In the genomic region with DNA sequence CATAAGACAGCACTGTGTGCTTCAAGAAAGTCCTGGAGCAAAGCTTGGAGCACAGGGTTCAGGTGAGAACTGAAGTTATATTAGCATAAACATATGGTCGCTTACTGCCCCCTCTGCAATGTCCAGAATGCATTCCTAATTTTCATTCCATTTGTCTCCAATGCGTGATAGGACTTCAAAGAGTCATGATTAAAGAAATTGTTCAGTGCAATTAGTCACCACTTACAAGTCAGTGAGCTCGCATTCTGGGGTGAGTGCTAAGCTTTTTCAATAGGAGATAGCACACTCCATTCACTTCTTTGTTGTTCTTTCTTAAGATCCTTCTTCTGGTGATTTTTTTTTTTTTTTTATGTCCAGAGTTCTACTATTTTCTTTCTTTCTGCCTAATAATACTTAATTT, we compare ENCODE assay signal across 25 cellular contexts.
A peak's percentile ranks its signal among the peaks of the same experiment; 100 is the strongest.
DNase-seq lines count a peak whose midpoint lies in the region; ATAC-seq, FAIRE-seq and TF ChIP-seq lines count a peak whose summit lies in the region.
"Had no signal": no experiment of that assay in that cellular context is flagged by ENCODE, and none has a peak within 500 bp of the region (broad histone marks: within the 10 kb centered on the region; RNA-seq: fewer than 3 reads in every experiment).

No MANE protein-coding gene starts in this region.

- H3K36me3 Mint-ChIP-seq in astrocyte (ENCODE audit: low read depth, unreplicated experiment), result no peaks in the 10 kb centered on the region
- H3K36me3 Mint-ChIP-seq: activated naive CD4-positive, alpha-beta T cell treated with anti-CD3 and anti-CD28 coated beads, Interleukin-2, amount 50 U/mL, for 24 hours had no signal

- intact Hi-C loops in upper lobe of right lung (cut with DNase I), result no loop called here

- H2AFZ ChIP-seq in astrocyte (ENCODE audit: low read depth, low read length), result no peak overlapping the region

- H3K4me1 Mint-ChIP-seq in astrocyte (ENCODE audit: low read depth, unreplicated experiment), result no peaks in the 10 kb centered on the region
- H3K4me1 Mint-ChIP-seq: activated B cell treated with CpG ODN at 0.5 μM for 24 hours; activated naive CD4-positive, alpha-beta T cell treated with anti-CD3 and anti-CD28 coated beads, Interleukin-2, amount 50 U/mL, for 24 hours had no signal

- TF ChIP-seq CTCF in astrocyte (IDR thresholded peaks at IDR 0.05; ENCODE audit: insufficient read depth, low read depth, low read length) (no peak), foreskin keratinocyte (conservative IDR thresholded peaks at IDR 0.05) (no peak), upper lobe of right lung (IDR thresholded peaks at IDR 0.05) (no peak)

- no peak overlapping the region for H3K4me3 Mint-ChIP-seq in astrocyte (ENCODE audit: unreplicated experiment)
- H3K4me3 Mint-ChIP-seq: activated B cell treated with CpG ODN at 0.5 μM for 24 hours; activated naive CD4-positive, alpha-beta T cell treated with anti-CD3 and anti-CD28 coated beads, Interleukin-2, amount 50 U/mL, for 24 hours; activated T-helper 1 cell treated with anti-CD3 and anti-CD28 coated beads, Interleukin-12 subunit alpha, Interleukin-12 subunit beta, Interleukin-2, Interleukin-4 antibody, amounts not matched to agents 30 ng/mL and 10 ng/mL and 1 ng/mL, durations not matched to agents 14 hours and 24 hours and 36 hours had no signal

- H4K20me1 ChIP-seq in astrocyte (ENCODE audit: insufficient read depth, low read length), result no peaks in the 10 kb centered on the region

- H3K4me2 ChIP-seq in astrocyte (ENCODE audit: low read length), result peak overlapping the region; percentile 7
- H3K4me2 ChIP-seq: A549 had no signal

- peak; percentile 13 for DNase-seq in Daoy (ENCODE audit: low read depth)
- peak; percentile 34 for DNase-seq in LHCN-M2 (ENCODE audit: low read depth)
- DNase-seq in astrocyte (ENCODE audit: low read depth), result peak; percentile 92
- peak in 1 of 2 donors; percentile 11 for DNase-seq in foreskin keratinocyte
- DNase-seq in NCI-H1092 treated with DMSO at 0.1 percent for 48 hours (lab: John Stamatoyannopoulos, UW), result no peak
- DNase-seq in upper lobe of right lung, result no peak
- DNase-seq in dermis blood vessel endothelial cell, result no peak
- DNase-seq: activated B cell treated with CpG ODN at 0.5 μM for 24 hours; aorta; BE2C; effector CD4-positive, alpha-beta T cell; erythroblast; kidney; NCI-H1105; NCI-H1930; NCI-H345; NCI-H748 treated with DMSO at 0.1 percent for 48 hours; Right ventricle myocardium superior; upper lobe of left lung had no signal

- no peak overlapping the region for H3K9ac ChIP-seq in astrocyte (ENCODE audit: low read length)

- FAIRE-seq in astrocyte (lab: Jason Lieb, UNC), result no peak
- FAIRE-seq: A549, HepG2 had no signal

- H3K27me3 ChIP-seq in astrocyte (ENCODE audit: insufficient read depth, low read length) (no peaks in the 10 kb centered on the region), foreskin keratinocyte (peaks cover 12% of the 10 kb centered on the region), upper lobe of right lung (no peaks in the 10 kb centered on the region)
- H3K27me3 ChIP-seq: BE2C, upper lobe of left lung had no signal

- no peak overlapping the region for H3K27ac Mint-ChIP-seq in astrocyte (ENCODE audit: unreplicated experiment)
- H3K27ac Mint-ChIP-seq: activated B cell treated with CpG ODN at 0.5 μM for 24 hours; activated naive CD4-positive, alpha-beta T cell treated with anti-CD3 and anti-CD28 coated beads, Interleukin-2, amount 50 U/mL, for 24 hours; activated T-helper 1 cell treated with anti-CD3 and anti-CD28 coated beads, Interleukin-12 subunit alpha, Interleukin-12 subunit beta, Interleukin-2, Interleukin-4 antibody, amounts not matched to agents 30 ng/mL and 10 ng/mL and 1 ng/mL, durations not matched to agents 14 hours and 24 hours and 36 hours had no signal

- peak; percentile 57 for ATAC-seq in foreskin keratinocyte
- no peak for ATAC-seq in GM21390 (IDR thresholded peaks at IDR 0.05; ENCODE audit: unreplicated experiment)
- ATAC-seq in upper lobe of right lung, result no peak
- ATAC-seq: A549, HepG2 had no signal

- H3K9me3 ChIP-seq in astrocyte (ENCODE audit: insufficient read depth, low read depth, low read length) (no peaks in the 10 kb centered on the region), upper lobe of right lung (no peaks in the 10 kb centered on the region)
- H3K9me3 ChIP-seq: A549, BE2C, upper lobe of left lung had no signal

- H3K4me1 ChIP-seq in astrocyte (ENCODE audit: insufficient read depth, low read length) (peaks cover 4% of the 10 kb centered on the region), foreskin keratinocyte (no peaks in the 10 kb centered on the region), upper lobe of right lung (no peaks in the 10 kb centered on the region)
- H3K4me1 ChIP-seq: A549, upper lobe of left lung had no signal

- H3K9me3 Mint-ChIP-seq in astrocyte (ENCODE audit: unreplicated experiment), result no peaks in the 10 kb centered on the region
- H3K9me3 Mint-ChIP-seq: activated B cell treated with CpG ODN at 0.5 μM for 24 hours; activated naive CD4-positive, alpha-beta T cell treated with anti-CD3 and anti-CD28 coated beads, Interleukin-2, amount 50 U/mL, for 24 hours; activated T-helper 1 cell treated with anti-CD3 and anti-CD28 coated beads, Interleukin-12 subunit alpha, Interleukin-12 subunit beta, Interleukin-2, Interleukin-4 antibody, amounts not matched to agents 30 ng/mL and 10 ng/mL and 1 ng/mL, durations not matched to agents 14 hours and 24 hours and 36 hours had no signal

- H3K27ac ChIP-seq in astrocyte (ENCODE audit: low read depth, low read length) (no peak overlapping the region), foreskin keratinocyte (no peak overlapping the region), upper lobe of right lung (no peak overlapping the region)
- H3K27ac ChIP-seq: A549, upper lobe of left lung had no signal

- no peaks in the 10 kb centered on the region for H3K27me3 Mint-ChIP-seq in astrocyte (ENCODE audit: low read depth, unreplicated experiment)
- H3K27me3 Mint-ChIP-seq: activated B cell treated with CpG ODN at 0.5 μM for 24 hours; activated naive CD4-positive, alpha-beta T cell treated with anti-CD3 and anti-CD28 coated beads, Interleukin-2, amount 50 U/mL, for 24 hours had no signal

- H3K36me3 ChIP-seq in astrocyte (ENCODE audit: insufficient read depth, low read length), result no peaks in the 10 kb centered on the region
- H3K36me3 ChIP-seq in upper lobe of right lung, result no peaks in the 10 kb centered on the region
- H3K36me3 ChIP-seq: upper lobe of left lung had no signal

- H3K4me3 ChIP-seq in astrocyte (ENCODE audit: insufficient read depth, low read depth, low read length) (no peak overlapping the region), upper lobe of right lung (no peak overlapping the region)
- H3K4me3 ChIP-seq: A549, lung, upper lobe of left lung had no signal

- no peaks in the 10 kb centered on the region for H3K79me2 ChIP-seq in astrocyte (ENCODE audit: insufficient read depth, low read length)

Comparison
In these comparisons a context has a peak if more than half of its experiments do, and no peak if none do; other contexts are left out.
1. DNase-seq: peak in Daoy (single experiment), LHCN-M2 (single experiment) and astrocyte (single experiment); none in NCI-H1092 treated with DMSO at 0.1 percent for 48 hours (single experiment), upper lobe of right lung (single experiment) and dermis blood vessel endothelial cell (single experiment).